19 cellular contexts compared by ENCODE assay signal in genomic region chr16:82605863-82606620, GRCh38. TPM values are rescaled to one million over a fixed set of nuclear protein-coding genes. Genes with fewer than 3 reads are reported as not detected.
"Had no signal": no experiment of that assay in that cellular context is flagged by ENCODE, and none has a peak within 500 bp of the region (broad histone marks: within the 10 kb centered on the region; RNA-seq: fewer than 3 reads in every experiment).

No MANE protein-coding gene starts in this region.

- H3K27me3 ChIP-seq: ovary had no signal

- H3K36me3 ChIP-seq: esophagus squamous epithelium, left ventricle myocardium inferior, ovary, thoracic aorta had no signal

- H3K4me3 ChIP-seq: esophagus squamous epithelium, left ventricle myocardium inferior, ovary, thoracic aorta had no signal

- H3K4me1 ChIP-seq: esophagus squamous epithelium had no signal

- H3K9me3 Mint-ChIP-seq: memory B cell, neural crest cell had no signal

- H3K36me3 Mint-ChIP-seq: activated naive CD8-positive, alpha-beta T cell; memory B cell had no signal

- H3K27ac ChIP-seq: esophagus squamous epithelium, left ventricle myocardium inferior, ovary, thoracic aorta had no signal

- ATAC-seq: activated CD8-positive, alpha-beta T cell treated with anti-CD3 and anti-CD28 coated beads, Interleukin-2, amount 10 ng/mL, durations not matched to agents 7 days and 5 days; sciatic nerve had no signal

- H3K4me1 Mint-ChIP-seq: activated B cell treated with CpG ODN at 0.5 μM for 24 hours, memory B cell had no signal

- H3K27ac Mint-ChIP-seq: activated B cell treated with CpG ODN at 0.5 μM for 24 hours; activated CD8-positive, alpha-beta T cell treated with anti-CD3 and anti-CD28 coated beads, Interleukin-2, amount 10 ng/mL, durations not matched to agents 7 days and 5 days; activated naive CD8-positive, alpha-beta T cell; memory B cell had no signal

- H3K9me3 ChIP-seq: esophagus squamous epithelium, left ventricle myocardium inferior, ovary, thoracic aorta had no signal

- H3K4me3 Mint-ChIP-seq: activated B cell treated with CpG ODN at 0.5 μM for 24 hours; activated CD8-positive, alpha-beta T cell treated with anti-CD3 and anti-CD28 coated beads, Interleukin-2, amount 10 ng/mL, durations not matched to agents 7 days and 5 days; activated naive CD8-positive, alpha-beta T cell; memory B cell; neural crest cell had no signal

- DNase-seq: activated B cell treated with CpG ODN at 0.5 μM for 24 hours; activated CD4-positive, alpha-beta T cell treated with anti-CD3 and anti-CD28 coated beads for 48 hours; activated CD8-positive, alpha-beta memory T cell treated with anti-CD3 and anti-CD28 coated beads, Interleukin-2, amount 50 U/mL, for 4 hours; activated CD8-positive, alpha-beta T cell treated with anti-CD3 and anti-CD28 coated beads, Interleukin-2, amount 10 ng/mL, durations not matched to agents 7 days and 5 days; activated gamma-delta T cell treated with Interleukin-2 at 50 U/mL for 16 hours; activated T-cell treated with anti-CD3 and anti-CD28 coated beads, Interleukin-2, amount 50 U/mL, for 48 hours; amniotic stem cell; esophagus squamous epithelium; hypothalamus; kidney; left ventricle myocardium inferior; ovary; stimulated activated CD4-positive, alpha-beta T cell treated with anti-CD3 and anti-CD28 coated beads, Interleukin-1b, Interleukin-23, amount 100 ng/mL, for 48 hours; T-helper 2 cell had no signal

RNA-seq across cellular contexts. Expression of gene CDH13, which starts 20.7 kb away (rescaled TPM):
- total RNA-seq: activated B cell treated with CpG ODN at 0.5 μM for 24 hours; activated CD8-positive, alpha-beta T cell treated with anti-CD3 and anti-CD28 coated beads, Interleukin-2, amount 10 ng/mL, durations not matched to agents 7 days and 5 days had no signal
